Comparison of ENCODE assay signal across 17 cellular contexts in the genomic region with DNA sequence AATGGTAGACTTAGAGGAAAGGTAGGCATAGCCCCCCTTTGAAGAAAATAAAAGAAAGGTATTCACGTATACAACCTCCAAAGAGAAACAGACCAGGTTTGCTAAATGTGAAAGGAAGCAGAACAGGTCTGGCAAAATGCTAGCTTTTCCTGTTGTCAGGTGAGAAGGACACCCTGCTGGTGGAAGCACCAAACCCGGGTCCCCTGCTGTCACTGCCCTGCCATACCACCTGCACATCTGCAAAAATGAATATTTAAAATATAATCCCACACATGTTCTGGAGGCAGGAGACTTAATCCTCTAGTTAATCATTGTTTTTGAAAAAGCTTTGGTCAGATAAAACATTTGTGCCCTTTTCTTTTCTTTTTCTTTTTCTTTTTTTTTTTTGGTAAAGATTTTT.
"Had no signal": no experiment of that assay in that cellular context is flagged by ENCODE, and none has a peak within 500 bp of the region (broad histone marks: within the 10 kb centered on the region; RNA-seq: fewer than 3 reads in every experiment).

No MANE protein-coding gene starts in this region.

- H3K4me3 Mint-ChIP-seq: activated CD8-positive, alpha-beta memory T cell treated with anti-CD3 and anti-CD28 coated beads, Interleukin-2, amount 10 ng/mL, durations not matched to agents 7 days and 5 days; activated T-cell treated with anti-CD3 and anti-CD28 coated beads, Interleukin-2, amount 50 U/mL, for 24 hours; naive B cell had no signal

- DNase-seq: activated CD4-positive, alpha-beta T cell treated with anti-CD3 and anti-CD28 coated beads, Interleukin-2, amount 50 U/mL, for 4 hours; activated CD4-positive, CD25-positive, alpha-beta regulatory T cell treated with anti-CD3 and anti-CD28 coated beads, Interleukin-2, amount 50 U/mL, for 72 hours; activated CD8-positive, alpha-beta memory T cell treated with anti-CD3 and anti-CD28 coated beads, Interleukin-2, amount 10 ng/mL, durations not matched to agents 7 days and 5 days; activated effector memory CD4-positive, alpha-beta T cell treated with Interleukin-2 at 50 U/mL for 16 hours; activated T-cell treated with anti-CD3 and anti-CD28 coated beads, Interleukin-2, amount 50 U/mL, for 24 hours; kidney; left lung; mammary epithelial cell; naive B cell; stimulated activated CD4-positive, alpha-beta T cell treated with anti-CD3 and anti-CD28 coated beads, Interleukin-1b, Interleukin-23, amount 100 ng/mL, for 48 hours; stimulated activated naive CD8-positive, alpha-beta T cell treated with anti-CD3 and anti-CD28 coated beads, Interleukin-15, amount 100 ng/mL, for 72 hours; T-helper 9 cell; testis; upper lobe of right lung had no signal

- H3K36me3 Mint-ChIP-seq: activated naive CD4-positive, alpha-beta T cell treated with anti-CD3 and anti-CD28 coated beads, Interleukin-2, amount 50 U/mL, for 72 hours; naive B cell had no signal

- H3K9me3 ChIP-seq: left lung, neutrophil, testis, upper lobe of right lung had no signal

- H3K4me3 ChIP-seq: left lung, testis, upper lobe of right lung had no signal

- H3K4me1 ChIP-seq: left lung, parathyroid adenoma, testis, upper lobe of right lung had no signal

- H3K27ac ChIP-seq: left lung, neutrophil, parathyroid adenoma, testis, upper lobe of right lung had no signal

- H3K4me1 Mint-ChIP-seq: naive B cell had no signal

- H3K27ac Mint-ChIP-seq: activated CD8-positive, alpha-beta memory T cell treated with anti-CD3 and anti-CD28 coated beads, Interleukin-2, amount 10 ng/mL, durations not matched to agents 7 days and 5 days; activated naive CD4-positive, alpha-beta T cell treated with anti-CD3 and anti-CD28 coated beads, Interleukin-2, amount 50 U/mL, for 72 hours; activated T-cell treated with anti-CD3 and anti-CD28 coated beads, Interleukin-2, amount 50 U/mL, for 24 hours; naive B cell; stimulated activated naive CD8-positive, alpha-beta T cell treated with anti-CD3 and anti-CD28 coated beads, Interleukin-15, amount 100 ng/mL, for 72 hours had no signal

- H3K27me3 Mint-ChIP-seq: stimulated activated naive CD8-positive, alpha-beta T cell treated with anti-CD3 and anti-CD28 coated beads, Interleukin-15, amount 100 ng/mL, for 72 hours had no signal

- H3K9ac ChIP-seq: parathyroid adenoma had no signal

- H3K36me3 ChIP-seq: left lung, neutrophil, upper lobe of right lung had no signal

- H3K27me3 ChIP-seq: testis had no signal
